ENCODE assay signal across 13 cellular contexts in genomic region chr12:53738834-53739284, GRCh38. TPM values are rescaled to one million over a fixed set of nuclear protein-coding genes. Genes with fewer than 3 reads are reported as not detected.
DNase-seq lines count a peak whose midpoint lies in the region; ATAC-seq, FAIRE-seq and TF ChIP-seq lines count a peak whose summit lies in the region.
"Had no signal": no experiment of that assay in that cellular context is flagged by ENCODE, and none has a peak within 500 bp of the region (broad histone marks: within the 10 kb centered on the region; RNA-seq: fewer than 3 reads in every experiment).

No MANE protein-coding gene starts in this region.

- peaks cover 12 to 23% (median 20%) of the 10 kb centered on the region in 3 donors for H3K4me1 Mint-ChIP-seq in CD8-positive, alpha-beta memory T cell
- peaks cover 18 to 30% of the 10 kb centered on the region in 2 donors for H3K4me1 Mint-ChIP-seq in natural killer cell

- peaks cover 41 to 61% of the 10 kb centered on the region in 2 donors for H3K27me3 Mint-ChIP-seq in CD8-positive, alpha-beta memory T cell
- H3K27me3 Mint-ChIP-seq in natural killer cell (ENCODE audit: low read depth in 2 of 2), result peaks cover 66 to 70% of the 10 kb centered on the region in 2 donors

- H3K9ac ChIP-seq in kidney (ENCODE audit: low read length in 2 of 2), result no peak overlapping the region

- H3K4me1 ChIP-seq in CD8-positive, alpha-beta memory T cell (ENCODE audit: insufficient read depth, low read length), result peaks cover 23% of the 10 kb centered on the region
- peaks cover 7% of the 10 kb centered on the region for H3K4me1 ChIP-seq in HEK293 (ENCODE audit: control insufficient read depth, insufficient read depth, low read length)
- H3K4me1 ChIP-seq in ectodermal cell (ENCODE audit: control insufficient read depth, insufficient read depth, low read length), result peaks cover 25% of the 10 kb centered on the region
- peaks cover 3 to 11% of the 10 kb centered on the region in 2 donors for H3K4me1 ChIP-seq in kidney (ENCODE audit: control insufficient read depth in 1 of 2, insufficient read depth in 1 of 2, low read depth in 1 of 2, low read length in 2 of 2)

- H3K9me3 Mint-ChIP-seq in CD8-positive, alpha-beta memory T cell, result no peaks in the 10 kb centered on the region
- H3K9me3 Mint-ChIP-seq in natural killer cell, result no peaks in the 10 kb centered on the region

- FAIRE-seq in kidney (lab: Jason Lieb, UNC), result no peak
- FAIRE-seq: GM12892 had no signal

- TF ChIP-seq CTCF in HEK293 (tag by site-specific recombination; IDR thresholded peaks at IDR 0.05) (no peak), natural killer cell (IDR thresholded peaks at IDR 0.05) (no peak), kidney (IDR thresholded peaks at IDR 0.05; ENCODE audit: borderline replicate concordance, extremely low read depth, insufficient read depth) (no peak)

- no peak overlapping the region for H3K27ac ChIP-seq in CD8-positive, alpha-beta memory T cell (ENCODE audit: low read depth, low read length)
- no peak overlapping the region; the same call in 1 of the 2 replicates for H3K27ac ChIP-seq in HEK293 (ENCODE audit: extremely low read depth, low read depth, low read length)
- H3K27ac ChIP-seq in ectodermal cell (ENCODE audit: insufficient read depth, low read depth, low read length, poor library complexity, severe bottlenecking), result no peak overlapping the region
- H3K27ac ChIP-seq in kidney (ENCODE audit: low read depth in 2 of 2, low read length in 2 of 2), result peak overlapping the region in 1 of 2 donors; percentile 11
- H3K27ac ChIP-seq: cardiac muscle cell, right atrium auricular region had no signal

- H3K36me3 Mint-ChIP-seq in CD8-positive, alpha-beta memory T cell, result no peaks in the 10 kb centered on the region
- H3K36me3 Mint-ChIP-seq in natural killer cell, result no peaks in the 10 kb centered on the region

- intact Hi-C loops in natural killer cell (cut with micrococcal nuclease) (no loop called here), kidney (cut with DNase I) (no loop called here)

- peak in 2 of 3 donors; percentile 46 to 58 for ATAC-seq in natural killer cell
- no peak for ATAC-seq in GM18520 (IDR thresholded peaks at IDR 0.05; ENCODE audit: unreplicated experiment)
- ATAC-seq in HG02981 (IDR thresholded peaks at IDR 0.05; ENCODE audit: unreplicated experiment), result no peak

- no peaks in the 10 kb centered on the region for H3K36me3 ChIP-seq in CD8-positive, alpha-beta memory T cell (ENCODE audit: insufficient read depth, low read length)
- H3K36me3 ChIP-seq in HEK293 (ENCODE audit: control insufficient read depth in 2 of 2, insufficient read depth in 1 of 2, low read length in 2 of 2) (no peaks in the 10 kb centered on the region), ectodermal cell (ENCODE audit: control insufficient read depth, insufficient read depth, low read length) (no peaks in the 10 kb centered on the region), kidney (ENCODE audit: control insufficient read depth in 1 of 2, insufficient read depth in 2 of 2, low read length in 2 of 2) (no peaks in the 10 kb centered on the region)
- H3K36me3 ChIP-seq: cardiac muscle cell, right atrium auricular region had no signal

- H3K4me3 ChIP-seq in CD8-positive, alpha-beta memory T cell (ENCODE audit: low read length), result peak overlapping the region; percentile 55
- H3K4me3 ChIP-seq in HEK293 (ENCODE audit: low read depth, low read length), result no peak overlapping the region
- H3K4me3 ChIP-seq in ectodermal cell (ENCODE audit: insufficient read depth, low read depth, low read length), result peak overlapping the region; percentile 29
- peak overlapping the region in 1 of 2 donors; percentile 35 for H3K4me3 ChIP-seq in kidney (ENCODE audit: low read length in 2 of 2)

- H3K9me3 ChIP-seq in CD8-positive, alpha-beta memory T cell (ENCODE audit: low read length), result no peaks in the 10 kb centered on the region
- H3K9me3 ChIP-seq in HEK293 (ENCODE audit: control insufficient read depth, insufficient read depth, low read depth, low read length) (no peaks in the 10 kb centered on the region), ectodermal cell (ENCODE audit: control insufficient read depth, low read length) (no peaks in the 10 kb centered on the region), kidney (ENCODE audit: control insufficient read depth in 1 of 2, low read length in 2 of 2) (no peaks in the 10 kb centered on the region)
- H3K9me3 ChIP-seq: right atrium auricular region had no signal

- POLR2A ChIA-PET in CD8-positive, alpha-beta memory T cell (lab: Charles Lee), result interaction anchor here (0.7 to 2.4 kb wide), 2 partner anchors 11 to 235 kb away, joined by 3 to 8 read pairs; partner anchors contain the start of gene CALCOCO1
- POLR2A ChIA-PET in HEK293 (lab: Yijun Ruan, JAX), result interaction anchor here (1.1 kb wide), 1 partner anchor 11 kb away, joined by 3 read pairs; no protein-coding TSS in a partner anchor

- 7 to 8% methylated on average over 11 of the region's 11 CpGs for WGBS in ectodermal cell, 2 experiments

- peak overlapping the region in 4 of 8 donors; percentile 20 to 50 (median 48) for H3K27ac Mint-ChIP-seq in CD8-positive, alpha-beta memory T cell
- H3K27ac Mint-ChIP-seq in natural killer cell, result peak overlapping the region in 1 of 2 donors; percentile 48

- DNase-seq in CD8-positive, alpha-beta memory T cell, result peak in 1 of 5 donors; percentile 20
- DNase-seq in natural killer cell, result no peak
- DNase-seq in kidney, result no peak
- no peak for DNase-seq in activated CD4-positive, CD25-positive, alpha-beta regulatory T cell (lab: John Stamatoyannopoulos, UW)

- CTCF ChIA-PET in CD8-positive, alpha-beta memory T cell (lab: Charles Lee), result interaction anchor here (1.5 to 18.1 kb wide), 7 partner anchors 4 to 63 kb away, joined by 3 to 269 read pairs (median 7); partner anchors contain the start of genes ATP5MC2, CALCOCO1 and CISTR
- CTCF ChIA-PET in HEK293 (lab: Yijun Ruan, JAX), result interaction anchor here (0.7 to 18.2 kb wide), 5 partner anchors 6 to 205 kb away, joined by 3 to 915 read pairs (median 4); no protein-coding TSS in a partner anchor

- H3K4me3 Mint-ChIP-seq in CD8-positive, alpha-beta memory T cell, result peak overlapping the region; percentile 19 to 82 (median 67)
- peak overlapping the region; percentile 69 for H3K4me3 Mint-ChIP-seq in natural killer cell

- peaks cover 52% of the 10 kb centered on the region for H3K27me3 ChIP-seq in CD8-positive, alpha-beta memory T cell (ENCODE audit: insufficient read depth, low read length, poor library complexity, severe bottlenecking)
- peaks cover 93% of the 10 kb centered on the region for H3K27me3 ChIP-seq in ectodermal cell (ENCODE audit: control insufficient read depth, insufficient read depth, low read length, poor library complexity, severe bottlenecking)

TF ChIP-seq in HEK293, 187 proteins besides CTCF, POLR2A, EP300 and RAD21 (continues in another document):
- TF ChIP-seq HIC1 (tag by site-specific recombination; IDR thresholded peaks at IDR 0.05) (0 out of 2 replicates have a peak, but pooled peaks have one; percentile 11), ZBTB10 (tag by site-specific recombination; IDR thresholded peaks at IDR 0.05) (0 out of 2 replicates have a peak, but pooled peaks have one; percentile 12), ZSCAN30 (tag by site-specific recombination; IDR thresholded peaks at IDR 0.05) (no peak)

RNA-seq across cellular contexts. Expression of gene CALCOCO1, which starts 11.6 kb away (rescaled TPM):
- total RNA-seq in CD8-positive, alpha-beta memory T cell, result 10 to 100 TPM; 29.5 to 31.4 TPM
- polyA plus RNA-seq in CD8-positive, alpha-beta memory T cell, result 73.9 TPM
- 65.5 TPM for polyA plus RNA-seq in ectodermal cell (2013, experiment 1 of 4)
- 66.7 TPM for polyA plus RNA-seq in ectodermal cell (2013, experiment 2 of 4)
- polyA plus RNA-seq in ectodermal cell (2013, experiment 3 of 4), result 51.8 TPM
- 63.4 TPM for polyA plus RNA-seq in ectodermal cell (2013, experiment 4 of 4)
- total RNA-seq in natural killer cell (100 to 1,000 TPM; 215 to 256 (median 226) TPM), kidney (109 TPM)
- 82.2 TPM for polyA plus RNA-seq in kidney (ENCODE audit: insufficient read depth, low read depth, low replicate concordance)

RNA-seq across cellular contexts. Expression of gene CISTR, which starts 12.9 kb away (rescaled TPM):
- total RNA-seq in CD8-positive, alpha-beta memory T cell, result not detected
- polyA plus RNA-seq in CD8-positive, alpha-beta memory T cell, result not detected
- not detected for polyA plus RNA-seq in ectodermal cell (2013, experiment 1 of 4)
- not detected for polyA plus RNA-seq in ectodermal cell (2013, experiment 2 of 4)
- polyA plus RNA-seq in ectodermal cell (2013, experiment 3 of 4), result not detected
- polyA plus RNA-seq in ectodermal cell (2013, experiment 4 of 4), result not detected
- total RNA-seq in natural killer cell (not detected), kidney (not detected)
- not detected for polyA plus RNA-seq in kidney (ENCODE audit: insufficient read depth, low read depth, low replicate concordance)
- total RNA-seq: cardiac muscle cell, fibroblast of villous mesenchyme, lung microvascular endothelial cell had no signal

Comparison
In these comparisons a context has a peak if more than half of its experiments do, and no peak if none do; other contexts are left out.
1. ATAC-seq: peak in natural killer cell (2 of 3); none in GM18520 (single experiment) and HG02981 (single experiment).